Comparison of ENCODE assay signal across 10 cellular contexts in genomic region chrX:65671966-65672365, GRCh38. TPM values are rescaled to one million over a fixed set of nuclear protein-coding genes. Genes with fewer than 3 reads are reported as not detected.
A peak's percentile ranks its signal among the peaks of the same experiment; 100 is the strongest.
DNase-seq lines count a peak whose midpoint lies in the region; ATAC-seq and TF ChIP-seq lines count a peak whose summit lies in the region.
"Had no signal": no experiment of that assay in that cellular context is flagged by ENCODE, and none has a peak within 500 bp of the region (broad histone marks: within the 10 kb centered on the region; RNA-seq: fewer than 3 reads in every experiment).

No MANE protein-coding gene starts in this region.

- no peak overlapping the region for H4K12ac ChIP-seq in trophoblast cell (ENCODE audit: low read depth, low read length)

- no peak overlapping the region for H4K8ac ChIP-seq in trophoblast cell (ENCODE audit: low read depth, low read length)

- H3K9me3 ChIP-seq in CD4-positive, CD25-positive, alpha-beta regulatory T cell (ENCODE audit: control insufficient read depth in 2 of 2, low read length in 2 of 2) = no peaks in the 10 kb centered on the region
- no peaks in the 10 kb centered on the region for H3K9me3 ChIP-seq in Loucy (ENCODE audit: insufficient read depth, low read depth, low read length)
- no peaks in the 10 kb centered on the region for H3K9me3 ChIP-seq in trophoblast cell (ENCODE audit: insufficient read depth, low read depth, low read length)

- intact Hi-C loops in dendritic cell treated with granulocyte-macrophage colony-stimulating factor and Interleukin-4, amounts not matched to agents 40 ng/mL and 50 ng/mL, for 4 days (cut with micrococcal nuclease) = no loop called here

- no peak for TF ChIP-seq CTCF in Loucy (conservative IDR thresholded peaks at IDR 0.05; ENCODE audit: low read length)
- TF ChIP-seq CTCF in brain microvascular endothelial cell (IDR thresholded peaks at IDR 0.05; ENCODE audit: low read depth, low read length, missing control alignments) = no peak

- peaks cover 81% of the 10 kb centered on the region for H4K20me1 ChIP-seq in Loucy (ENCODE audit: insufficient read depth, low read length, poor library complexity, severe bottlenecking)

- no peaks in the 10 kb centered on the region for H3K9me2 ChIP-seq in Loucy (replicated peaks; ENCODE audit: low read depth, low read length)

- H2BK12ac ChIP-seq in trophoblast cell (ENCODE audit: low read length) = no peak overlapping the region

- no peak overlapping the region for H2AFZ ChIP-seq in Loucy (ENCODE audit: low read length)
- H2AFZ ChIP-seq in trophoblast cell (ENCODE audit: insufficient read depth, low read length, poor library complexity) = no peak overlapping the region

- peak overlapping the region; percentile 83 for H3K4me3 ChIP-seq in CD4-positive, CD25-positive, alpha-beta regulatory T cell (ENCODE audit: low read depth, low read length)
- H3K4me3 ChIP-seq in Loucy (ENCODE audit: low read length, poor library complexity, severe bottlenecking) (peak overlapping the region; percentile 80), trophoblast cell (ENCODE audit: low read depth, low read length) (no peak overlapping the region), brain microvascular endothelial cell (ENCODE audit: low read depth, low read length) (no peak overlapping the region)

- peaks cover 31% of the 10 kb centered on the region for H3K36me3 Mint-ChIP-seq in CD4-positive, CD25-positive, alpha-beta regulatory T cell
- H3K36me3 Mint-ChIP-seq in dendritic cell treated with granulocyte-macrophage colony-stimulating factor and Interleukin-4, amounts not matched to agents 40 ng/mL and 50 ng/mL, for 4 days (ENCODE audit: low read depth) = peaks cover 70% of the 10 kb centered on the region

- no peak overlapping the region for H4K91ac ChIP-seq in trophoblast cell (ENCODE audit: low read depth, low read length)

- WGBS in trophoblast cell (ENCODE audit: extremely low coverage, insufficient coverage, insufficient read length) = no CpG with 5 or more reads among the region's 1 CpG

- no peaks in the 10 kb centered on the region for H3K27me3 Mint-ChIP-seq in CD4-positive, CD25-positive, alpha-beta regulatory T cell
- no peaks in the 10 kb centered on the region for H3K27me3 Mint-ChIP-seq in dendritic cell treated with granulocyte-macrophage colony-stimulating factor and Interleukin-4, amounts not matched to agents 40 ng/mL and 50 ng/mL, for 4 days

- H3K27ac ChIP-seq in CD4-positive, CD25-positive, alpha-beta regulatory T cell (ENCODE audit: insufficient read depth, low read length, poor library complexity, severe bottlenecking) = peak overlapping the region; percentile 77
- H3K27ac ChIP-seq in trophoblast cell (ENCODE audit: low read depth, low read length) = no peak overlapping the region
- no peak overlapping the region for H3K27ac ChIP-seq in brain microvascular endothelial cell

- H3K79me2 ChIP-seq in Loucy (ENCODE audit: insufficient read depth, low read length) = peaks cover 93% of the 10 kb centered on the region
- peaks cover 7% of the 10 kb centered on the region for H3K79me2 ChIP-seq in trophoblast cell (ENCODE audit: control insufficient read depth, insufficient read depth, low read length, poor library complexity)

- no peak overlapping the region for H2AK5ac ChIP-seq in trophoblast cell (ENCODE audit: low read length)

- in situ Hi-C loops in brain microvascular endothelial cell (cut with HindIII; ENCODE audit: low pct_ligation_motif_present, low sequenced_read_pairs) = no loop called here

- peak overlapping the region in 2 of 3 donors; percentile 74 to 88 for H3K27ac Mint-ChIP-seq in CD4-positive, CD25-positive, alpha-beta regulatory T cell
- peak overlapping the region; percentile 74 for H3K27ac Mint-ChIP-seq in dendritic cell treated with granulocyte-macrophage colony-stimulating factor and Interleukin-4, amounts not matched to agents 40 ng/mL and 50 ng/mL, for 4 days
- H3K27ac Mint-ChIP-seq: endodermal cell had no signal

- no peaks in the 10 kb centered on the region for H3K27me3 ChIP-seq in CD4-positive, CD25-positive, alpha-beta regulatory T cell (ENCODE audit: control insufficient read depth, insufficient read depth, low read length)
- H3K27me3 ChIP-seq in Loucy (ENCODE audit: insufficient read depth, low read length, poor library complexity, severe bottlenecking) (no peaks in the 10 kb centered on the region), trophoblast cell (ENCODE audit: insufficient read depth, low read length) (no peaks in the 10 kb centered on the region), brain microvascular endothelial cell (replicated peaks) (no peaks in the 10 kb centered on the region)

- peak overlapping the region; percentile 78 to 98 (median 87) for H3K4me3 Mint-ChIP-seq in CD4-positive, CD25-positive, alpha-beta regulatory T cell
- H3K4me3 Mint-ChIP-seq in dendritic cell treated with granulocyte-macrophage colony-stimulating factor and Interleukin-4, amounts not matched to agents 40 ng/mL and 50 ng/mL, for 4 days = peak overlapping the region; percentile 39
- H3K4me3 Mint-ChIP-seq: endodermal cell had no signal

- no peak overlapping the region for H2BK120ac ChIP-seq in trophoblast cell (ENCODE audit: insufficient read depth, low read length, poor library complexity)

- no peak overlapping the region for H2BK5ac ChIP-seq in trophoblast cell (ENCODE audit: low read depth, low read length, poor library complexity)

- no peak overlapping the region for H3K23ac ChIP-seq in trophoblast cell (ENCODE audit: low read length)

- H3K79me1 ChIP-seq in trophoblast cell (ENCODE audit: low read length) = peaks cover 10% of the 10 kb centered on the region

- H3K4me1 ChIP-seq in CD4-positive, CD25-positive, alpha-beta regulatory T cell (ENCODE audit: control insufficient read depth, insufficient read depth, low read length, poor library complexity, severe bottlenecking) = peaks cover 53% of the 10 kb centered on the region
- H3K4me1 ChIP-seq in Loucy (ENCODE audit: insufficient read depth, low read length, poor library complexity, severe bottlenecking) (peaks cover 59% of the 10 kb centered on the region), trophoblast cell (ENCODE audit: control insufficient read depth in 1 of 2, insufficient read depth in 2 of 2, low read length in 2 of 2) (peaks cover 0 to 13% of the 10 kb centered on the region in 2 experiments)

- no peak overlapping the region for H3K18ac ChIP-seq in trophoblast cell (ENCODE audit: low read length)

- H3F3A ChIP-seq in Loucy (ENCODE audit: low read depth) = no peaks in the 10 kb centered on the region

- peaks cover 26 to 73% (median 36%) of the 10 kb centered on the region in 4 donors for H3K4me1 Mint-ChIP-seq in CD4-positive, CD25-positive, alpha-beta regulatory T cell
- H3K4me1 Mint-ChIP-seq in dendritic cell treated with granulocyte-macrophage colony-stimulating factor and Interleukin-4, amounts not matched to agents 40 ng/mL and 50 ng/mL, for 4 days (ENCODE audit: low read depth) = peaks cover 56% of the 10 kb centered on the region

- peak overlapping the region; percentile 27 for H3K4ac ChIP-seq in trophoblast cell (ENCODE audit: low read depth, low read length)

- no peak for DNase-seq in CD4-positive, CD25-positive, alpha-beta regulatory T cell
- no peak for DNase-seq in trophoblast cell
- no peak for DNase-seq in NCI-H2227 (lab: John Stamatoyannopoulos, UW; ENCODE audit: unreplicated experiment)
- no peak for DNase-seq in LoVo (ENCODE audit: low spot score)
- no peak for DNase-seq in activated effector memory CD4-positive, alpha-beta T cell treated with anti-CD3 and anti-CD28 coated beads, Interleukin-2, amount 50 U/mL, for 16 hours
- no peak for DNase-seq in brain microvascular endothelial cell
- DNase-seq: endodermal cell; stimulated activated CD4-positive, alpha-beta T cell treated with anti-CD3 and anti-CD28 coated beads, Interleukin-4, amount 100 ng/mL, for 4 hours had no signal

- peaks cover 4% of the 10 kb centered on the region for H3K36me3 ChIP-seq in CD4-positive, CD25-positive, alpha-beta regulatory T cell (ENCODE audit: control insufficient read depth, insufficient read depth, low read length)
- H3K36me3 ChIP-seq in Loucy (ENCODE audit: insufficient read depth, low read length) (peaks cover 3% of the 10 kb centered on the region; the same call in 1 of the 2 replicates), trophoblast cell (ENCODE audit: control insufficient read depth in 1 of 2, insufficient read depth in 2 of 2, low read length in 2 of 2) (no peaks in the 10 kb centered on the region), brain microvascular endothelial cell (replicated peaks) (no peaks in the 10 kb centered on the region)

- no peak overlapping the region for H3K14ac ChIP-seq in trophoblast cell (ENCODE audit: low read length)

- H3K9me3 Mint-ChIP-seq in CD4-positive, CD25-positive, alpha-beta regulatory T cell = peaks cover 0 to 2% (median 0%) of the 10 kb centered on the region in 7 donors
- H3K9me3 Mint-ChIP-seq in dendritic cell treated with granulocyte-macrophage colony-stimulating factor and Interleukin-4, amounts not matched to agents 40 ng/mL and 50 ng/mL, for 4 days = no peaks in the 10 kb centered on the region

- no peak for ATAC-seq in CD4-positive, CD25-positive, alpha-beta regulatory T cell (ENCODE audit: low read depth in 2 of 2)

- peak overlapping the region; percentile 68 for H3K9ac ChIP-seq in Loucy (ENCODE audit: low read depth, low read length, poor library complexity, severe bottlenecking)
- no peak overlapping the region for H3K9ac ChIP-seq in trophoblast cell (ENCODE audit: low read length)

- peak overlapping the region; percentile 99 for H3K4me2 ChIP-seq in Loucy (ENCODE audit: low read depth, low read length, poor library complexity, severe bottlenecking)
- no peak overlapping the region for H3K4me2 ChIP-seq in trophoblast cell (ENCODE audit: low read length)

RNA-seq across cellular contexts. Expression of gene MSN, which starts 4.5 kb away (rescaled TPM):
- 339 TPM for total RNA-seq in CD4-positive, CD25-positive, alpha-beta regulatory T cell
- polyA plus RNA-seq in CD4-positive, CD25-positive, alpha-beta regulatory T cell = 100 to 1,000 TPM; 382 to 527 (median 469) TPM
- 117 and 123 TPM in 2 replicates for polyA plus RNA-seq in trophoblast cell (2013)

Comparison
In these comparisons a context has a peak if more than half of its experiments do, and no peak if none do; other contexts are left out.
1. H3K4me3 ChIP-seq: peak in CD4-positive, CD25-positive, alpha-beta regulatory T cell (single experiment) and Loucy (single experiment); none in trophoblast cell (single experiment) and brain microvascular endothelial cell (single experiment).